24 cellular contexts compared by ENCODE assay signal in genomic region chr18:44473394-44474066, GRCh38.
"Had no signal": no experiment of that assay in that cellular context is flagged by ENCODE, and none has a peak within 500 bp of the region (broad histone marks: within the 10 kb centered on the region; RNA-seq: fewer than 3 reads in every experiment).

No MANE protein-coding gene starts in this region.

- H3K4me1 Mint-ChIP-seq: activated B cell treated with CpG ODN at 0.5 μM for 24 hours; activated CD4-positive, alpha-beta T cell treated with anti-CD3 and anti-CD28 coated beads for 36 hours; activated naive CD4-positive, alpha-beta T cell treated with anti-CD3 and anti-CD28 coated beads, Interleukin-2, amount 10 ng/mL, durations not matched to agents 7 days and 5 days; stimulated activated effector memory CD8-positive, alpha-beta T cell treated with anti-CD3 and anti-CD28 coated beads, Interleukin-12 subunit alpha, Interleukin-12 subunit beta, amount 100 ng/mL, for 72 hours had no signal

- ATAC-seq: activated CD4-positive, alpha-beta T cell treated with anti-CD3 and anti-CD28 coated beads for 36 hours; activated T-cell treated with anti-CD3 and anti-CD28 coated beads, Interleukin-2, amount 50 U/mL, for 72 hours; body of pancreas; esophagus mucosa; gastroesophageal sphincter; left ventricle myocardium superior; mucosa of descending colon; right lobe of liver; stimulated activated effector memory CD8-positive, alpha-beta T cell treated with anti-CD3 and anti-CD28 coated beads, Interleukin-12 subunit alpha, Interleukin-12 subunit beta, amount 100 ng/mL, for 72 hours had no signal

- H3K4me3 Mint-ChIP-seq: activated B cell treated with CpG ODN at 0.5 μM for 24 hours; activated CD4-positive, alpha-beta T cell treated with anti-CD3 and anti-CD28 coated beads for 36 hours; activated naive CD4-positive, alpha-beta T cell treated with anti-CD3 and anti-CD28 coated beads, Interleukin-2, amount 10 ng/mL, durations not matched to agents 7 days and 5 days; activated T-cell treated with anti-CD3 and anti-CD28 coated beads, Interleukin-2, amount 50 U/mL, for 72 hours; stimulated activated effector memory CD8-positive, alpha-beta T cell treated with anti-CD3 and anti-CD28 coated beads, Interleukin-12 subunit alpha, Interleukin-12 subunit beta, amount 100 ng/mL, for 72 hours; T-helper 1 cell treated with Interleukin-12 subunit alpha and Interleukin-12 subunit beta and Interleukin-4 antibody, amounts not matched to agents 30 μg/mL and 1 μg/mL, for 36 hours had no signal

- H3K27me3 Mint-ChIP-seq: activated B cell treated with CpG ODN at 0.5 μM for 24 hours; activated CD4-positive, alpha-beta T cell treated with anti-CD3 and anti-CD28 coated beads for 36 hours; activated naive CD4-positive, alpha-beta T cell treated with anti-CD3 and anti-CD28 coated beads, Interleukin-2, amount 10 ng/mL, durations not matched to agents 7 days and 5 days had no signal

- DNase-seq: activated B cell treated with CpG ODN at 0.5 μM for 24 hours; activated CD4-positive, alpha-beta T cell treated with anti-CD3 and anti-CD28 coated beads for 36 hours; activated CD4-positive, alpha-beta T cell treated with anti-CD3 and anti-CD28 coated beads, Interleukin-2, amount 50 U/mL, for 48 hours; activated effector memory CD4-positive, alpha-beta T cell treated with Interleukin-2 at 50 U/mL for 16 hours; activated naive CD4-positive, alpha-beta T cell treated with anti-CD3 and anti-CD28 coated beads, Interleukin-2, amount 10 ng/mL, durations not matched to agents 7 days and 5 days; activated T-cell treated with anti-CD3 and anti-CD28 coated beads, Interleukin-2, amount 50 U/mL, for 72 hours; body of pancreas; caudate nucleus; dermis blood vessel endothelial cell; effector memory CD4-positive, alpha-beta T cell; head of caudate nucleus; hypothalamus; left ventricle myocardium superior; mucosa of descending colon; occipital lobe; right lobe of liver; stimulated activated CD4-positive, alpha-beta T cell treated with anti-CD3 and anti-CD28 coated beads, Interleukin-2, amount 100 ng/mL, for 24 hours; stomach; T1000; transverse colon had no signal

- H3K27ac Mint-ChIP-seq: activated B cell treated with CpG ODN at 0.5 μM for 24 hours; activated CD4-positive, alpha-beta T cell treated with anti-CD3 and anti-CD28 coated beads for 36 hours; activated naive CD4-positive, alpha-beta T cell treated with anti-CD3 and anti-CD28 coated beads, Interleukin-2, amount 10 ng/mL, durations not matched to agents 7 days and 5 days; activated T-cell treated with anti-CD3 and anti-CD28 coated beads, Interleukin-2, amount 50 U/mL, for 72 hours; stimulated activated effector memory CD8-positive, alpha-beta T cell treated with anti-CD3 and anti-CD28 coated beads, Interleukin-12 subunit alpha, Interleukin-12 subunit beta, amount 100 ng/mL, for 72 hours; T-helper 1 cell treated with Interleukin-12 subunit alpha and Interleukin-12 subunit beta and Interleukin-4 antibody, amounts not matched to agents 30 μg/mL and 1 μg/mL, for 36 hours had no signal

- H3K36me3 Mint-ChIP-seq: activated naive CD4-positive, alpha-beta T cell treated with anti-CD3 and anti-CD28 coated beads, Interleukin-2, amount 10 ng/mL, durations not matched to agents 7 days and 5 days; stimulated activated effector memory CD8-positive, alpha-beta T cell treated with anti-CD3 and anti-CD28 coated beads, Interleukin-12 subunit alpha, Interleukin-12 subunit beta, amount 100 ng/mL, for 72 hours had no signal
